ENCODE assay signal across 12 cellular contexts in genomic region chr14:102205560-102205959, GRCh38.
"Had no signal": no experiment of that assay in that cellular context is flagged by ENCODE, and none has a peak within 500 bp of the region (broad histone marks: within the 10 kb centered on the region; RNA-seq: fewer than 3 reads in every experiment).

No MANE protein-coding gene starts in this region.

- H3K27ac Mint-ChIP-seq: activated B cell treated with CpG ODN at 0.5 μM for 24 hours; activated CD4-positive, alpha-beta T cell treated with anti-CD3 and anti-CD28 coated beads, Interleukin-2, amount 10 ng/mL, durations not matched to agents 24 days and 14 days; memory B cell had no signal

- H3K27me3 ChIP-seq: foreskin keratinocyte, tibial nerve had no signal

- H3K27me3 Mint-ChIP-seq: activated B cell treated with CpG ODN at 0.5 μM for 24 hours; activated CD4-positive, alpha-beta T cell treated with anti-CD3 and anti-CD28 coated beads, Interleukin-2, amount 10 ng/mL, durations not matched to agents 24 days and 14 days; memory B cell had no signal

- H3K9me3 ChIP-seq: left ventricle myocardium inferior, tibial nerve had no signal

- H3K4me1 ChIP-seq: foreskin keratinocyte had no signal

- H3K4me3 ChIP-seq: left ventricle myocardium inferior, SK-N-MC, smooth muscle cell, tibial nerve had no signal

- DNase-seq: activated B cell treated with CpG ODN at 0.5 μM for 24 hours; activated CD4-positive, alpha-beta T cell treated with anti-CD3 and anti-CD28 coated beads, Interleukin-2, amount 10 ng/mL, durations not matched to agents 24 days and 14 days; activated naive CD4-positive, alpha-beta T cell treated with anti-CD3 and anti-CD28 coated beads, Interleukin-2, amount 50 U/mL, for 16 hours; activated T-cell treated with anti-CD3 and anti-CD28 coated beads for 4 hours; amniotic stem cell; foreskin keratinocyte; islet precursor cell; left ventricle myocardium inferior had no signal

- H3K9me3 Mint-ChIP-seq: activated B cell treated with CpG ODN at 0.5 μM for 24 hours; activated CD4-positive, alpha-beta T cell treated with anti-CD3 and anti-CD28 coated beads, Interleukin-2, amount 10 ng/mL, durations not matched to agents 24 days and 14 days; memory B cell had no signal

- ATAC-seq: foreskin keratinocyte had no signal

- H3K4me3 Mint-ChIP-seq: activated B cell treated with CpG ODN at 0.5 μM for 24 hours; activated CD4-positive, alpha-beta T cell treated with anti-CD3 and anti-CD28 coated beads, Interleukin-2, amount 10 ng/mL, durations not matched to agents 24 days and 14 days; memory B cell had no signal

- H3K27ac ChIP-seq: foreskin keratinocyte, left ventricle myocardium inferior, SK-N-MC, tibial nerve had no signal
